In genomic region chr14:102953100-102953499, GRCh38 we compare ENCODE assay signal across 20 cellular contexts. TPM values are rescaled to one million over a fixed set of nuclear protein-coding genes. Genes with fewer than 3 reads are reported as not detected.
DNase-seq lines count a peak whose midpoint lies in the region; ATAC-seq and TF ChIP-seq lines count a peak whose summit lies in the region.
"Had no signal": no experiment of that assay in that cellular context is flagged by ENCODE, and none has a peak within 500 bp of the region (broad histone marks: within the 10 kb centered on the region; RNA-seq: fewer than 3 reads in every experiment).

No MANE protein-coding gene starts in this region.

- H3K4me1 ChIP-seq in cardiac muscle cell (ENCODE audit: low read depth) (peaks cover 16% of the 10 kb centered on the region), heart left ventricle (peaks cover 0 to 13% (median 3%) of the 10 kb centered on the region in 12 donors), osteoblast (ENCODE audit: insufficient read depth, low read length) (no peaks in the 10 kb centered on the region)

- H3K79me2 ChIP-seq in osteoblast (ENCODE audit: insufficient read depth, low read length): no peaks in the 10 kb centered on the region

- H3K36me3 ChIP-seq in cardiac muscle cell (peaks cover 36% of the 10 kb centered on the region), heart left ventricle (peaks cover 10 to 96% (median 93%) of the 10 kb centered on the region in 9 donors), osteoblast (ENCODE audit: insufficient read depth, low read length) (peaks cover 83% of the 10 kb centered on the region)

- TF ChIP-seq POLR2A in heart left ventricle (IDR thresholded peaks at IDR 0.05): no peak

- H3K9me3 ChIP-seq in cardiac muscle cell (ENCODE audit: low read depth): no peaks in the 10 kb centered on the region
- H3K9me3 ChIP-seq in heart left ventricle: no peaks in the 10 kb centered on the region
- H3K9me3 ChIP-seq in osteoblast (ENCODE audit: low read depth, low read length): no peaks in the 10 kb centered on the region
- H3K9me3 ChIP-seq: A549; BLaER1 treated with 17β-estradiol and CSF1 and Interleukin-3, amounts not matched to agents 10 nM and 100 nM; HAP-1 had no signal

- TF ChIP-seq CTCF in cardiac muscle cell (IDR thresholded peaks at IDR 0.05; ENCODE audit: low read depth, low read length) (no peak), heart left ventricle (IDR thresholded peaks at IDR 0.05) (no peak), osteoblast (IDR thresholded peaks at IDR 0.05; ENCODE audit: extremely low read depth, low read depth, low read length) (no peak)

- H4K20me1 ChIP-seq in osteoblast (ENCODE audit: insufficient read depth, low read length): peaks cover 13% of the 10 kb centered on the region

- ATAC-seq in heart left ventricle: no peak
- ATAC-seq: A549; CD8-positive, alpha-beta T cell; HepG2 had no signal

- no peak for DNase-seq in cardiac muscle cell (ENCODE audit: low read depth in 1 of 2, low spot score in 1 of 2)
- no peak for DNase-seq in heart left ventricle
- DNase-seq in islet precursor cell: peak; percentile 36
- DNase-seq in osteoblast (ENCODE audit: insufficient read length, low spot score, missing footprints): peak; percentile 79
- DNase-seq in activated CD4-positive, CD25-positive, alpha-beta regulatory T cell treated with anti-CD3 and anti-CD28 coated beads, Interleukin-2, amount 50 U/mL, for 72 hours: no peak
- DNase-seq in GF-D8 (lab: John Stamatoyannopoulos, UW): no peak
- no peak for DNase-seq in activated effector memory CD4-positive, alpha-beta T cell treated with anti-CD3 and anti-CD28 coated beads, Interleukin-2, amount 50 U/mL, for 16 hours
- DNase-seq: Calu3; CD8-positive, alpha-beta T cell; DMS 273 treated with DMSO at 0.1 percent for 48 hours; DMS53; DND-41; EL had no signal

- no peak overlapping the region for H2AFZ ChIP-seq in osteoblast (ENCODE audit: low read length)

- H3K27me3 ChIP-seq in cardiac muscle cell (no peaks in the 10 kb centered on the region), heart left ventricle (no peaks in the 10 kb centered on the region), osteoblast (ENCODE audit: insufficient read depth, low read length) (no peaks in the 10 kb centered on the region)
- H3K27me3 ChIP-seq: BLaER1 treated with 17β-estradiol and CSF1 and Interleukin-3, amounts not matched to agents 10 nM and 100 nM had no signal

- peak overlapping the region; percentile 85 for H3K27ac ChIP-seq in cardiac muscle cell
- H3K27ac ChIP-seq in heart left ventricle: no peak overlapping the region
- H3K27ac ChIP-seq in osteoblast (ENCODE audit: low read depth, low read length): no peak overlapping the region
- H3K27ac ChIP-seq: 22Rv1; A549; BLaER1 treated with 17β-estradiol and CSF1 and Interleukin-3, amounts not matched to agents 10 nM and 100 nM had no signal

- H3K4me2 ChIP-seq in osteoblast (ENCODE audit: insufficient read depth, low read length): no peak overlapping the region
- H3K4me2 ChIP-seq: A549 had no signal

- 87 to 92% (median 90%) methylated on average over 10 to 15 of the region's 15 CpGs for WGBS in heart left ventricle, 4 donors

- intact Hi-C loops in heart left ventricle (cut with DNase I): no loop called here

- no peak overlapping the region for H3K4me3 ChIP-seq in cardiac muscle cell
- H3K4me3 ChIP-seq in heart left ventricle: no peak overlapping the region
- H3K4me3 ChIP-seq in osteoblast (ENCODE audit: insufficient read depth, low read length): no peak overlapping the region
- H3K4me3 ChIP-seq: A549; BLaER1 treated with 17β-estradiol and CSF1 and Interleukin-3, amounts not matched to agents 10 nM and 100 nM; HAP-1 had no signal

RNA-seq across cellular contexts. Expression of gene AMN, which starts 30.6 kb away (rescaled TPM):
- total RNA-seq in cardiac muscle cell: 0.21 and 0.48 TPM in 2 replicates
- 1.3 and 2.5 TPM in 2 replicates for polyA plus RNA-seq in cardiac muscle cell
- total RNA-seq in heart left ventricle: under 1 TPM in 1 of 9 donors, not detected in 8; 0.36 TPM
- polyA plus RNA-seq in heart left ventricle: under 1 TPM; 0.11 to 0.21 TPM
- under 0.01 and 0.29 TPM in 2 replicates for total RNA-seq in osteoblast
- total RNA-seq: G401, H4 had no signal

Comparison
In these comparisons a context has a peak if more than half of its experiments do, and no peak if none do; other contexts are left out.
1. DNase-seq: peak in islet precursor cell (single experiment) and osteoblast (single experiment); none in cardiac muscle cell (0 of 2), heart left ventricle (0 of 5), activated CD4-positive, CD25-positive, alpha-beta regulatory T cell treated with anti-CD3 and anti-CD28 coated beads, Interleukin-2, amount 50 U/mL, for 72 hours (single experiment), GF-D8 (single experiment) and activated effector memory CD4-positive, alpha-beta T cell treated with anti-CD3 and anti-CD28 coated beads, Interleukin-2, amount 50 U/mL, for 16 hours (single experiment).